2 cellular contexts compared by ENCODE assay signal in the genomic region with DNA sequence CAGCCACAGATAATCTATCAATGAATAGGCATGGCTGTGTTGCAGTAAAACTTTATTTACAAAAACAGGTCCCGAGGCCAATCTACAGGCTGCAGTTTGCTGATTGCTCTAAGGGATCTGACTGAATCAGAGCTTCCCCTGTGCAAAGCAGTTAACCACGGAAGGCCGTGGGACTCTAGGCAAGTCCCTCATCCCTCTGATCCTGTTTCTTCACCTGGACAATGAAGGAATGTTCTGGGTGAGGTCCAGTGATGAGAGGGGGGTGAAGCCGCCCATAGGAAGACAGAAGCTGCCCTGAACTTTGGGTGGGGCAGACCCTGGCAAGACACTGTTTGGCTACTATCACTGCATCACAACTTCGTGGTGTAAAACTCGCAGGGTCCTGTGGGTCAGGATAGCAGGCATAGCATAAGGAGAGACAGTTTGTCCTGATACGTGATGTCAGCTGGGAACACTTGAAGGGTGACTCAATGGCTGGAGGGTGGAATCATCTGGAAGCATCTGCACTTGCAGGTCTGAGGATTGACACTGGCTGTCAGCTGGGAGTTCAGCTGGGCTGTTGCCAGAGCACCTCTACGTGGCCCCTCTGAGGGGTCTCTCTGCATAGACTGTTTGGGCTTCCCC.
TF ChIP-seq lines count a peak whose summit lies in the region.

No MANE protein-coding gene starts in this region.

TF ChIP-seq in K562, 482 proteins besides CTCF, POLR2A, EP300 and RAD21 (continues in another document):
- TF ChIP-seq ZNF780A (CRISPR knock-in tag; IDR thresholded peaks at IDR 0.05) (no peak), CBFA2T3 (IDR thresholded peaks at IDR 0.05) (peak; percentile 60), SETDB1 (IDR thresholded peaks at IDR 0.05; ENCODE audit: low read length) (no peak), MCM2 (IDR thresholded peaks at IDR 0.05; ENCODE audit: low read depth) (no peak), ZNF165 (CRISPR knock-in tag; IDR thresholded peaks at IDR 0.05; ENCODE audit: borderline replicate concordance) (0 out of 2 replicates have a peak, but pooled peaks have one; percentile 11), RFX7 (CRISPR knock-in tag; IDR thresholded peaks at IDR 0.05) (no peak), CBFA2T2 (conservative IDR thresholded peaks at IDR 0.05) (peak; percentile 48), ZBTB7A (IDR thresholded peaks at IDR 0.05; ENCODE audit: borderline replicate concordance, control insufficient read depth, low read depth, low read length) (peak; percentile 37; the same call in 1 of the 2 replicates), TCF3 (CRISPR knock-in tag; IDR thresholded peaks at IDR 0.05) (peak; percentile 27)
- TF ChIP-seq, protein P1, sequence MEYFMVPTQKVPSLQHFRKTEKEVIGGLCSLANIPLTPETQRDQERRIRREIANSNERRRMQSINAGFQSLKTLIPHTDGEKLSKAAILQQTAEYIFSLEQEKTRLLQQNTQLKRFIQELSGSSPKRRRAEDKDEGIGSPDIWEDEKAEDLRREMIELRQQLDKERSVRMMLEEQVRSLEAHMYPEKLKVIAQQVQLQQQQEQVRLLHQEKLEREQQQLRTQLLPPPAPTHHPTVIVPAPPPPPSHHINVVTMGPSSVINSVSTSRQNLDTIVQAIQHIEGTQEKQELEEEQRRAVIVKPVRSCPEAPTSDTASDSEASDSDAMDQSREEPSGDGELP (CRISPR knock-in tag; IDR thresholded peaks at IDR 0.05; ENCODE audit: borderline replicate concordance) = peak; percentile 32; the same call in 1 of the 2 replicates
- TF ChIP-seq, protein P2, sequence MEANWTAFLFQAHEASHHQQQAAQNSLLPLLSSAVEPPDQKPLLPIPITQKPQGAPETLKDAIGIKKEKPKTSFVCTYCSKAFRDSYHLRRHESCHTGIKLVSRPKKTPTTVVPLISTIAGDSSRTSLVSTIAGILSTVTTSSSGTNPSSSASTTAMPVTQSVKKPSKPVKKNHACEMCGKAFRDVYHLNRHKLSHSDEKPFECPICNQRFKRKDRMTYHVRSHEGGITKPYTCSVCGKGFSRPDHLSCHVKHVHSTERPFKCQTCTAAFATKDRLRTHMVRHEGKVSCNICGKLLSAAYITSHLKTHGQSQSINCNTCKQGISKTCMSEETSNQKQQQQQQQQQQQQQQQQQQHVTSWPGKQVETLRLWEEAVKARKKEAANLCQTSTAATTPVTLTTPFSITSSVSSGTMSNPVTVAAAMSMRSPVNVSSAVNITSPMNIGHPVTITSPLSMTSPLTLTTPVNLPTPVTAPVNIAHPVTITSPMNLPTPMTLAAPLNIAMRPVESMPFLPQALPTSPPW (CRISPR knock-in tag; IDR thresholded peaks at IDR 0.05) = 0 out of 2 replicates have a peak, but pooled peaks have one; percentile 13
- TF ChIP-seq, protein P3, sequence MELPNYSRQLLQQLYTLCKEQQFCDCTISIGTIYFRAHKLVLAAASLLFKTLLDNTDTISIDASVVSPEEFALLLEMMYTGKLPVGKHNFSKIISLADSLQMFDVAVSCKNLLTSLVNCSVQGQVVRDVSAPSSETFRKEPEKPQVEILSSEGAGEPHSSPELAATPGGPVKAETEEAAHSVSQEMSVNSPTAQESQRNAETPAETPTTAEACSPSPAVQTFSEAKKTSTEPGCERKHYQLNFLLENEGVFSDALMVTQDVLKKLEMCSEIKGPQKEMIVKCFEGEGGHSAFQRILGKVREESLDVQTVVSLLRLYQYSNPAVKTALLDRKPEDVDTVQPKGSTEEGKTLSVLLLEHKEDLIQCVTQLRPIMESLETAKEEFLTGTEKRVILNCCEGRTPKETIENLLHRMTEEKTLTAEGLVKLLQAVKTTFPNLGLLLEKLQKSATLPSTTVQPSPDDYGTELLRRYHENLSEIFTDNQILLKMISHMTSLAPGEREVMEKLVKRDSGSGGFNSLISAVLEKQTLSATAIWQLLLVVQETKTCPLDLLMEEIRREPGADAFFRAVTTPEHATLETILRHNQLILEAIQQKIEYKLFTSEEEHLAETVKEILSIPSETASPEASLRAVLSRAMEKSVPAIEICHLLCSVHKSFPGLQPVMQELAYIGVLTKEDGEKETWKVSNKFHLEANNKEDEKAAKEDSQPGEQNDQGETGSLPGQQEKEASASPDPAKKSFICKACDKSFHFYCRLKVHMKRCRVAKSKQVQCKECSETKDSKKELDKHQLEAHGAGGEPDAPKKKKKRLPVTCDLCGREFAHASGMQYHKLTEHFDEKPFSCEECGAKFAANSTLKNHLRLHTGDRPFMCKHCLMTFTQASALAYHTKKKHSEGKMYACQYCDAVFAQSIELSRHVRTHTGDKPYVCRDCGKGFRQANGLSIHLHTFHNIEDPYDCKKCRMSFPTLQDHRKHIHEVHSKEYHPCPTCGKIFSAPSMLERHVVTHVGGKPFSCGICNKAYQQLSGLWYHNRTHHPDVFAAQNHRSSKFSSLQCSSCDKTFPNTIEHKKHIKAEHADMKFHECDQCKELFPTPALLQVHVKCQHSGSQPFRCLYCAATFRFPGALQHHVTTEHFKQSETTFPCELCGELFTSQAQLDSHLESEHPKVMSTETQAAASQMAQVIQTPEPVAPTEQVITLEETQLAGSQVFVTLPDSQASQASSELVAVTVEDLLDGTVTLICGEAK (IDR thresholded peaks at IDR 0.05) = peak; percentile 88
- TF ChIP-seq, protein P3 (CRISPR knock-in tag; IDR thresholded peaks at IDR 0.05) = peak; percentile 91

TF ChIP-seq in HepG2, 621 proteins besides CTCF, POLR2A, EP300 and RAD21:
- TF ChIP-seq, protein P3 (IDR thresholded peaks at IDR 0.05) = no peak
- TF ChIP-seq, protein P3 (CRISPR knock-in tag; IDR thresholded peaks at IDR 0.05) = peak; percentile 85
- TF ChIP-seq SMYD3 (CRISPR knock-in tag; IDR thresholded peaks at IDR 0.05) = no peak
